8 cellular contexts compared by ENCODE assay signal in genomic region chr7:64794171-64794844, GRCh38. TPM values are rescaled to one million over a fixed set of nuclear protein-coding genes. Genes with fewer than 3 reads are reported as not detected.
DNase-seq lines count a peak whose midpoint lies in the region; ATAC-seq and TF ChIP-seq lines count a peak whose summit lies in the region.

Gene ZNF138 (plus strand): TSS chr7:64794428. CDS start chr7:64794569, 141 bp downstream.

- H3K27ac Mint-ChIP-seq in CD4-positive, alpha-beta memory T cell, result peak within 1 kb of the TSS; percentile 97 to 99 (median 98)
- H3K27ac Mint-ChIP-seq in activated CD4-positive, alpha-beta memory T cell treated with anti-CD3 and anti-CD28 coated beads, Interleukin-2, amount 10 ng/mL, durations not matched to agents 7 days and 5 days, result peak within 1 kb of the TSS; percentile 97

- H3K9me3 ChIP-seq in CD4-positive, alpha-beta memory T cell (ENCODE audit: control insufficient read depth in 1 of 2, low read length in 2 of 2), result no peaks in the 10 kb centered on the region

- ATAC-seq in GM19455 (IDR thresholded peaks at IDR 0.05; ENCODE audit: unreplicated experiment), result peak; percentile 100

- CTCF ChIA-PET in CD4-positive, alpha-beta memory T cell (lab: Charles Lee; ENCODE audit: partially characterized antibody), result interaction anchor here (0.7 to 1.6 kb wide), 3 partner anchors 8 to 480 kb away, joined by 3 to 5 read pairs (median 3); partner anchors contain the start of gene ZNF736
- CTCF ChIA-PET in activated CD4-positive, alpha-beta memory T cell treated with anti-CD3 and anti-CD28 coated beads, Interleukin-2, amount 10 ng/mL, durations not matched to agents 7 days and 5 days (lab: Charles Lee), result interaction anchor here (1.2 to 1.9 kb wide), 3 partner anchors 94 to 513 kb away, joined by 4 to 8 read pairs (median 4); partner anchors contain the start of gene ZNF107

- TF ChIP-seq POLR2A in lower leg skin (IDR thresholded peaks at IDR 0.05), result no peak

- WGBS in lower leg skin, 2 donors, result 0% methylated on average over 30 of the region's 32 CpGs

- DNase-seq in CD4-positive, alpha-beta memory T cell, result peak; percentile 92 to 95 (median 93)
- DNase-seq in HK-2 (ENCODE audit: unreplicated experiment) (peak; percentile 95), NCI-H82 treated with DMSO at 0.1 percent for 48 hours (lab: John Stamatoyannopoulos, UW; ENCODE audit: unreplicated experiment) (peak; percentile 88), ecto neural progenitor cell (ENCODE audit: low spot score) (peak; percentile 93), lower leg skin (ENCODE audit: low spot score in 2 of 2) (peak; percentile 97 to 99)
- peak; percentile 95 for DNase-seq in activated CD4-positive, alpha-beta memory T cell treated with anti-CD3 and anti-CD28 coated beads, Interleukin-2, amount 10 ng/mL, durations not matched to agents 7 days and 5 days
- DNase-seq in stimulated activated CD4-positive, alpha-beta T cell treated with anti-CD3 and anti-CD28 coated beads, Interleukin-4, amount 100 ng/mL, for 4 hours, result peak; percentile 89 to 92

- no peaks in the 10 kb centered on the region for H3K27me3 ChIP-seq in CD4-positive, alpha-beta memory T cell (ENCODE audit: insufficient read depth, low read length)

- H3K4me3 ChIP-seq in CD4-positive, alpha-beta memory T cell (ENCODE audit: low read length in 2 of 2), result peak within 1 kb of the TSS; percentile 87 to 95
- H3K4me3 ChIP-seq in lower leg skin (ENCODE audit: low read depth, poor library complexity, severe bottlenecking), result peak within 1 kb of the TSS; percentile 71

- intact Hi-C loops in CD4-positive, alpha-beta memory T cell (cut with micrococcal nuclease), result loop anchor here (1.0 to 10.0 kb wide), 9 partner anchors 109 to 1950 kb away; partner anchors contain the start of genes ERV3-1, RABGEF1, ZNF107 and ZNF273
- intact Hi-C loops in lower leg skin (cut with DNase I; ENCODE audit: low total_unique reads), result no loop called here

- H3K4me1 Mint-ChIP-seq in CD4-positive, alpha-beta memory T cell, result peaks cover 18 to 47% (median 30%) of the 10 kb centered on the region in 4 donors
- peaks cover 24% of the 10 kb centered on the region for H3K4me1 Mint-ChIP-seq in activated CD4-positive, alpha-beta memory T cell treated with anti-CD3 and anti-CD28 coated beads, Interleukin-2, amount 10 ng/mL, durations not matched to agents 7 days and 5 days

- no peaks in the 10 kb centered on the region for H3K9me3 Mint-ChIP-seq in CD4-positive, alpha-beta memory T cell
- H3K9me3 Mint-ChIP-seq in activated CD4-positive, alpha-beta memory T cell treated with anti-CD3 and anti-CD28 coated beads, Interleukin-2, amount 10 ng/mL, durations not matched to agents 7 days and 5 days, result peaks cover 3% of the 10 kb centered on the region

- H3K36me3 Mint-ChIP-seq in CD4-positive, alpha-beta memory T cell, result peaks cover 13 to 27% of the 10 kb centered on the region in 2 donors
- peaks cover 30% of the 10 kb centered on the region for H3K36me3 Mint-ChIP-seq in activated CD4-positive, alpha-beta memory T cell treated with anti-CD3 and anti-CD28 coated beads, Interleukin-2, amount 10 ng/mL, durations not matched to agents 7 days and 5 days (ENCODE audit: low read depth)

- POLR2A ChIA-PET in CD4-positive, alpha-beta memory T cell (lab: Charles Lee; ENCODE audit: partially characterized antibody), result interaction anchor here (0.7 to 3.0 kb wide), 13 partner anchors 31 to 894 kb away, joined by 3 to 30 read pairs (median 6); partner anchors contain the start of genes ERV3-1, ZNF107, ZNF273 and ZNF680
- POLR2A ChIA-PET in activated CD4-positive, alpha-beta memory T cell treated with anti-CD3 and anti-CD28 coated beads, Interleukin-2, amount 10 ng/mL, durations not matched to agents 7 days and 5 days (lab: Charles Lee), result interaction anchor here (0.7 to 3.9 kb wide), 12 partner anchors 9 to 579 kb away, joined by 3 to 48 read pairs (median 8); partner anchors contain the start of genes ERV3-1, ZNF107, ZNF273 and ZNF680

- peaks cover 5% of the 10 kb centered on the region for H3K36me3 ChIP-seq in CD4-positive, alpha-beta memory T cell (ENCODE audit: insufficient read depth, low read length)

- peaks cover 27% of the 10 kb centered on the region for H3K4me1 ChIP-seq in CD4-positive, alpha-beta memory T cell (ENCODE audit: insufficient read depth, low read length)

- H3K4me3 Mint-ChIP-seq in CD4-positive, alpha-beta memory T cell, result peak within 1 kb of the TSS; percentile 97 to 99 (median 99)
- H3K4me3 Mint-ChIP-seq in activated CD4-positive, alpha-beta memory T cell treated with anti-CD3 and anti-CD28 coated beads, Interleukin-2, amount 10 ng/mL, durations not matched to agents 7 days and 5 days, result peak within 1 kb of the TSS; percentile 97

- peak within 1 kb of the TSS; percentile 75 for H3K27ac ChIP-seq in CD4-positive, alpha-beta memory T cell (ENCODE audit: low read depth, low read length)

- TF ChIP-seq CTCF in lower leg skin (IDR thresholded peaks at IDR 0.05), result no peak

- H3K27me3 Mint-ChIP-seq in CD4-positive, alpha-beta memory T cell, result no peaks in the 10 kb centered on the region
- no peaks in the 10 kb centered on the region for H3K27me3 Mint-ChIP-seq in activated CD4-positive, alpha-beta memory T cell treated with anti-CD3 and anti-CD28 coated beads, Interleukin-2, amount 10 ng/mL, durations not matched to agents 7 days and 5 days

RNA-seq across cellular contexts. Expression of gene ZNF138, which starts in this region (rescaled TPM):
- total RNA-seq in CD4-positive, alpha-beta memory T cell, result 10 to 100 TPM; 12.1 to 14.3 TPM
- polyA plus RNA-seq in CD4-positive, alpha-beta memory T cell, result 10 to 100 TPM; 13.6 to 15.3 TPM
- 1 to 10 TPM; 8.3 to 9.0 TPM for total RNA-seq in activated CD4-positive, alpha-beta memory T cell treated with anti-CD3 and anti-CD28 coated beads, Interleukin-2, amount 10 ng/mL, durations not matched to agents 7 days and 5 days
- total RNA-seq in lower leg skin, result 10 to 100 TPM; 21.8 to 36.0 (median 25.2) TPM

Comparison
In these comparisons a context has a peak if more than half of its experiments do, and no peak if none do; other contexts are left out.
1. Peak in every context shown above with its lines: DNase-seq, ATAC-seq, H3K4me3 ChIP-seq and H3K27ac ChIP-seq.